ENCODE assay signal across 11 cellular contexts in genomic region chr13:112574476-112575294, GRCh38. TPM values are rescaled to one million over a fixed set of nuclear protein-coding genes. Genes with fewer than 3 reads are reported as not detected.
DNase-seq lines count a peak whose midpoint lies in the region; ATAC-seq and TF ChIP-seq lines count a peak whose summit lies in the region.
"Had no signal": no experiment of that assay in that cellular context is flagged by ENCODE, and none has a peak within 500 bp of the region (broad histone marks: within the 10 kb centered on the region; RNA-seq: fewer than 3 reads in every experiment).

No MANE protein-coding gene starts in this region.

- H3K36me3 ChIP-seq in left lung (no peaks in the 10 kb centered on the region), upper lobe of right lung (no peaks in the 10 kb centered on the region)

- H3K27ac Mint-ChIP-seq in activated naive CD4-positive, alpha-beta T cell treated with anti-CD3 and anti-CD28 coated beads, Interleukin-2, amount 10 ng/mL, durations not matched to agents 7 days and 5 days: peak overlapping the region; percentile 7

- ATAC-seq in left lung: peak; percentile 12
- ATAC-seq in upper lobe of right lung: peak; percentile 31
- ATAC-seq in Right ventricle myocardium inferior: no peak
- ATAC-seq in HG03469 (IDR thresholded peaks at IDR 0.05; ENCODE audit: unreplicated experiment): no peak

- H3K27me3 Mint-ChIP-seq in activated naive CD4-positive, alpha-beta T cell treated with anti-CD3 and anti-CD28 coated beads, Interleukin-2, amount 10 ng/mL, durations not matched to agents 7 days and 5 days: no peaks in the 10 kb centered on the region

- H3K27me3 ChIP-seq in left lung (no peaks in the 10 kb centered on the region), upper lobe of right lung (no peaks in the 10 kb centered on the region)
- H3K27me3 ChIP-seq: heart left ventricle, testis had no signal

- intact Hi-C loops in left lung (cut with DNase I) (no loop called here), upper lobe of right lung (cut with DNase I) (no loop called here), Right ventricle myocardium inferior (cut with DNase I) (no loop called here)

- H3K4me1 ChIP-seq in left lung: peaks cover 11 to 38% of the 10 kb centered on the region in 2 donors
- peaks cover 36% of the 10 kb centered on the region for H3K4me1 ChIP-seq in upper lobe of right lung
- H3K4me1 ChIP-seq: testis had no signal

- peaks cover 25% of the 10 kb centered on the region for H3K36me3 Mint-ChIP-seq in activated naive CD4-positive, alpha-beta T cell treated with anti-CD3 and anti-CD28 coated beads, Interleukin-2, amount 10 ng/mL, durations not matched to agents 7 days and 5 days

- CTCF ChIA-PET in activated naive CD4-positive, alpha-beta T cell treated with anti-CD3 and anti-CD28 coated beads, Interleukin-2, amount 10 ng/mL, durations not matched to agents 7 days and 5 days (lab: Charles Lee): no interaction called here

- no peak for DNase-seq in activated naive CD4-positive, alpha-beta T cell treated with anti-CD3 and anti-CD28 coated beads, Interleukin-2, amount 10 ng/mL, durations not matched to agents 7 days and 5 days
- DNase-seq in activated naive CD4-positive, alpha-beta T cell (lab: John Stamatoyannopoulos, UW): no peak
- DNase-seq in left lung (peak in 1 of 2 donors; percentile 73), upper lobe of right lung (no peak), Right ventricle myocardium inferior (ENCODE audit: missing footprints) (no peak)
- DNase-seq in stimulated activated CD4-positive, alpha-beta T cell treated with anti-CD3 and anti-CD28 coated beads, Interleukin-4, amount 100 ng/mL, for 1 hour: no peak
- DNase-seq: central memory CD4-positive, alpha-beta T cell; heart left ventricle; testis had no signal

- no peaks in the 10 kb centered on the region for H3K9me3 ChIP-seq in left lung
- H3K9me3 ChIP-seq in upper lobe of right lung: no peaks in the 10 kb centered on the region
- H3K9me3 ChIP-seq: testis had no signal

- H3K27ac ChIP-seq in left lung (peak overlapping the region in 1 of 2 donors; percentile 63), upper lobe of right lung (peak overlapping the region; percentile 37)
- H3K27ac ChIP-seq: testis had no signal

- peaks cover 27% of the 10 kb centered on the region for H3K4me1 Mint-ChIP-seq in activated naive CD4-positive, alpha-beta T cell treated with anti-CD3 and anti-CD28 coated beads, Interleukin-2, amount 10 ng/mL, durations not matched to agents 7 days and 5 days

- H3K4me3 Mint-ChIP-seq in activated naive CD4-positive, alpha-beta T cell treated with anti-CD3 and anti-CD28 coated beads, Interleukin-2, amount 10 ng/mL, durations not matched to agents 7 days and 5 days: no peak overlapping the region

- TF ChIP-seq CTCF in WI38 (IDR thresholded peaks at IDR 0.05; ENCODE audit: low read depth, low read length): no peak
- TF ChIP-seq CTCF in left lung (IDR thresholded peaks at IDR 0.05): no peak
- TF ChIP-seq CTCF in upper lobe of right lung (IDR thresholded peaks at IDR 0.05): no peak

- H3K4me3 ChIP-seq in WI38 (ENCODE audit: low read depth, low read length) (peak overlapping the region; percentile 11; the same call in 1 of the 2 replicates), left lung (no peak overlapping the region), upper lobe of right lung (no peak overlapping the region)
- H3K4me3 ChIP-seq: testis had no signal

- peaks cover 3% of the 10 kb centered on the region for H3K9me3 Mint-ChIP-seq in activated naive CD4-positive, alpha-beta T cell treated with anti-CD3 and anti-CD28 coated beads, Interleukin-2, amount 10 ng/mL, durations not matched to agents 7 days and 5 days

RNA-seq across cellular contexts. Expression of gene TUBGCP3, which starts 13.3 kb away (rescaled TPM):
- total RNA-seq in left lung: 10 to 100 TPM; 29.8 to 42.7 TPM
- total RNA-seq in upper lobe of right lung: 33.9 TPM
- 16.4 TPM for total RNA-seq in Right ventricle myocardium inferior

Comparison
In these comparisons a context has a peak if more than half of its experiments do, and no peak if none do; other contexts are left out.
1. ATAC-seq: peak in left lung (single experiment) and upper lobe of right lung (single experiment); none in Right ventricle myocardium inferior (single experiment) and HG03469 (single experiment).